11 cellular contexts compared by ENCODE assay signal in genomic region chr22:36423461-36424404, GRCh38. TPM values are rescaled to one million over a fixed set of nuclear protein-coding genes. Genes with fewer than 3 reads are reported as not detected.
DNase-seq lines count a peak whose midpoint lies in the region; ATAC-seq and TF ChIP-seq lines count a peak whose summit lies in the region.
"Had no signal": no experiment of that assay in that cellular context is flagged by ENCODE, and none has a peak within 500 bp of the region (broad histone marks: within the 10 kb centered on the region; RNA-seq: fewer than 3 reads in every experiment).

No MANE protein-coding gene starts in this region.

- no peaks in the 10 kb centered on the region for H3K9me2 ChIP-seq in GM23338 (ENCODE audit: insufficient read depth)

- H3K9me3 Mint-ChIP-seq in GM23338: no peaks in the 10 kb centered on the region
- H3K9me3 Mint-ChIP-seq in progenitor cell of endocrine pancreas (ENCODE audit: low read depth): no peaks in the 10 kb centered on the region
- H3K9me3 Mint-ChIP-seq: activated T-helper 17 cell treated with anti-CD3 and anti-CD28 coated beads, Interleukin-2, amount 50 U/mL, for 72 hours had no signal

- H3K79me2 ChIP-seq in GM23338 (replicated peaks; ENCODE audit: insufficient read depth): no peaks in the 10 kb centered on the region

- H3F3A ChIP-seq in GM23338 (replicated peaks; ENCODE audit: low read depth): no peaks in the 10 kb centered on the region

- ATAC-seq in GM23338 (no peak), esophagus mucosa (peak; percentile 24)

- no peaks in the 10 kb centered on the region for H3K36me3 ChIP-seq in GM23338 (ENCODE audit: insufficient read depth)

- H3K27me3 Mint-ChIP-seq in GM23338 (ENCODE audit: insufficient read depth, low read depth, poor library complexity) (peaks cover 10% of the 10 kb centered on the region), progenitor cell of endocrine pancreas (no peaks in the 10 kb centered on the region)
- H3K27me3 Mint-ChIP-seq: activated T-helper 17 cell treated with anti-CD3 and anti-CD28 coated beads, Interleukin-2, amount 50 U/mL, for 72 hours had no signal

- H3K4me3 ChIP-seq in GM23338: no peak overlapping the region
- H3K4me3 ChIP-seq: lung had no signal

- no peak overlapping the region for H2AFZ ChIP-seq in GM23338

- H3K4me2 ChIP-seq in GM23338: no peak overlapping the region

- DNase-seq in GM23338 (ENCODE audit: low spot score) (peak; percentile 38), OCI-M1 (lab: John Stamatoyannopoulos, UW) (peak; percentile 98), progenitor cell of endocrine pancreas (ENCODE audit: low spot score, unreplicated experiment) (no peak), HT-29 (ENCODE audit: low spot score) (no peak)
- DNase-seq in stimulated activated CD4-positive, alpha-beta T cell treated with anti-CD3 and anti-CD28 coated beads, Interleukin-2, amount 100 ng/mL, for 48 hours: no peak
- DNase-seq in effector CD8-positive, alpha-beta T cell (lab: John Stamatoyannopoulos, UW): no peak
- DNase-seq: DMS53, NCI-H2227 treated with DMSO at 0.1 percent for 48 hours had no signal

- H3K27me3 ChIP-seq in GM23338 (ENCODE audit: insufficient read depth): no peaks in the 10 kb centered on the region

- no peak overlapping the region for H3K27ac ChIP-seq in GM23338 (ENCODE audit: low read depth)

- H3K27ac Mint-ChIP-seq in GM23338 (no peak overlapping the region), progenitor cell of endocrine pancreas (peak overlapping the region; percentile 37)

- no peak overlapping the region for H3K4me3 Mint-ChIP-seq in GM23338
- no peak overlapping the region for H3K4me3 Mint-ChIP-seq in progenitor cell of endocrine pancreas (ENCODE audit: low read depth)
- H3K4me3 Mint-ChIP-seq: activated T-helper 17 cell treated with anti-CD3 and anti-CD28 coated beads, Interleukin-2, amount 50 U/mL, for 72 hours had no signal

- H3K36me3 Mint-ChIP-seq in GM23338 (ENCODE audit: low read depth) (no peaks in the 10 kb centered on the region), progenitor cell of endocrine pancreas (ENCODE audit: insufficient read depth) (no peaks in the 10 kb centered on the region)

- H3K4me1 ChIP-seq in GM23338 (ENCODE audit: insufficient read depth): peaks cover 10% of the 10 kb centered on the region

- TF ChIP-seq CTCF in GM23338 (conservative IDR thresholded peaks at IDR 0.05; ENCODE audit: low read depth in 2 of 2) (peak; percentile 10 to 25; a peak in 1 of 4 replicates), progenitor cell of endocrine pancreas (IDR thresholded peaks at IDR 0.05; ENCODE audit: unreplicated experiment) (no peak)

- peaks cover 17% of the 10 kb centered on the region for H3K4me1 Mint-ChIP-seq in GM23338
- H3K4me1 Mint-ChIP-seq in progenitor cell of endocrine pancreas (ENCODE audit: low read depth): peaks cover 15% of the 10 kb centered on the region

- H4K20me1 ChIP-seq in GM23338 (replicated peaks; ENCODE audit: insufficient read depth): no peaks in the 10 kb centered on the region

TF ChIP-seq in GM23338, 12 proteins besides CTCF, POLR2A, EP300 and RAD21 (continues in another document):
- no peak for TF ChIP-seq NANOG (IDR thresholded peaks at IDR 0.05; ENCODE audit: borderline replicate concordance)
- TF ChIP-seq ZNF114 (CRISPR knock-in tag; IDR thresholded peaks at IDR 0.05): no peak
- no peak for TF ChIP-seq STAT1 (IDR thresholded peaks at IDR 0.05; ENCODE audit: unreplicated experiment)
- TF ChIP-seq EZH2 (IDR thresholded peaks at IDR 0.05; ENCODE audit: low read depth, unreplicated experiment): no peak
- no peak for TF ChIP-seq JUNB (IDR thresholded peaks at IDR 0.05; ENCODE audit: unreplicated experiment)
- TF ChIP-seq, protein P1, sequence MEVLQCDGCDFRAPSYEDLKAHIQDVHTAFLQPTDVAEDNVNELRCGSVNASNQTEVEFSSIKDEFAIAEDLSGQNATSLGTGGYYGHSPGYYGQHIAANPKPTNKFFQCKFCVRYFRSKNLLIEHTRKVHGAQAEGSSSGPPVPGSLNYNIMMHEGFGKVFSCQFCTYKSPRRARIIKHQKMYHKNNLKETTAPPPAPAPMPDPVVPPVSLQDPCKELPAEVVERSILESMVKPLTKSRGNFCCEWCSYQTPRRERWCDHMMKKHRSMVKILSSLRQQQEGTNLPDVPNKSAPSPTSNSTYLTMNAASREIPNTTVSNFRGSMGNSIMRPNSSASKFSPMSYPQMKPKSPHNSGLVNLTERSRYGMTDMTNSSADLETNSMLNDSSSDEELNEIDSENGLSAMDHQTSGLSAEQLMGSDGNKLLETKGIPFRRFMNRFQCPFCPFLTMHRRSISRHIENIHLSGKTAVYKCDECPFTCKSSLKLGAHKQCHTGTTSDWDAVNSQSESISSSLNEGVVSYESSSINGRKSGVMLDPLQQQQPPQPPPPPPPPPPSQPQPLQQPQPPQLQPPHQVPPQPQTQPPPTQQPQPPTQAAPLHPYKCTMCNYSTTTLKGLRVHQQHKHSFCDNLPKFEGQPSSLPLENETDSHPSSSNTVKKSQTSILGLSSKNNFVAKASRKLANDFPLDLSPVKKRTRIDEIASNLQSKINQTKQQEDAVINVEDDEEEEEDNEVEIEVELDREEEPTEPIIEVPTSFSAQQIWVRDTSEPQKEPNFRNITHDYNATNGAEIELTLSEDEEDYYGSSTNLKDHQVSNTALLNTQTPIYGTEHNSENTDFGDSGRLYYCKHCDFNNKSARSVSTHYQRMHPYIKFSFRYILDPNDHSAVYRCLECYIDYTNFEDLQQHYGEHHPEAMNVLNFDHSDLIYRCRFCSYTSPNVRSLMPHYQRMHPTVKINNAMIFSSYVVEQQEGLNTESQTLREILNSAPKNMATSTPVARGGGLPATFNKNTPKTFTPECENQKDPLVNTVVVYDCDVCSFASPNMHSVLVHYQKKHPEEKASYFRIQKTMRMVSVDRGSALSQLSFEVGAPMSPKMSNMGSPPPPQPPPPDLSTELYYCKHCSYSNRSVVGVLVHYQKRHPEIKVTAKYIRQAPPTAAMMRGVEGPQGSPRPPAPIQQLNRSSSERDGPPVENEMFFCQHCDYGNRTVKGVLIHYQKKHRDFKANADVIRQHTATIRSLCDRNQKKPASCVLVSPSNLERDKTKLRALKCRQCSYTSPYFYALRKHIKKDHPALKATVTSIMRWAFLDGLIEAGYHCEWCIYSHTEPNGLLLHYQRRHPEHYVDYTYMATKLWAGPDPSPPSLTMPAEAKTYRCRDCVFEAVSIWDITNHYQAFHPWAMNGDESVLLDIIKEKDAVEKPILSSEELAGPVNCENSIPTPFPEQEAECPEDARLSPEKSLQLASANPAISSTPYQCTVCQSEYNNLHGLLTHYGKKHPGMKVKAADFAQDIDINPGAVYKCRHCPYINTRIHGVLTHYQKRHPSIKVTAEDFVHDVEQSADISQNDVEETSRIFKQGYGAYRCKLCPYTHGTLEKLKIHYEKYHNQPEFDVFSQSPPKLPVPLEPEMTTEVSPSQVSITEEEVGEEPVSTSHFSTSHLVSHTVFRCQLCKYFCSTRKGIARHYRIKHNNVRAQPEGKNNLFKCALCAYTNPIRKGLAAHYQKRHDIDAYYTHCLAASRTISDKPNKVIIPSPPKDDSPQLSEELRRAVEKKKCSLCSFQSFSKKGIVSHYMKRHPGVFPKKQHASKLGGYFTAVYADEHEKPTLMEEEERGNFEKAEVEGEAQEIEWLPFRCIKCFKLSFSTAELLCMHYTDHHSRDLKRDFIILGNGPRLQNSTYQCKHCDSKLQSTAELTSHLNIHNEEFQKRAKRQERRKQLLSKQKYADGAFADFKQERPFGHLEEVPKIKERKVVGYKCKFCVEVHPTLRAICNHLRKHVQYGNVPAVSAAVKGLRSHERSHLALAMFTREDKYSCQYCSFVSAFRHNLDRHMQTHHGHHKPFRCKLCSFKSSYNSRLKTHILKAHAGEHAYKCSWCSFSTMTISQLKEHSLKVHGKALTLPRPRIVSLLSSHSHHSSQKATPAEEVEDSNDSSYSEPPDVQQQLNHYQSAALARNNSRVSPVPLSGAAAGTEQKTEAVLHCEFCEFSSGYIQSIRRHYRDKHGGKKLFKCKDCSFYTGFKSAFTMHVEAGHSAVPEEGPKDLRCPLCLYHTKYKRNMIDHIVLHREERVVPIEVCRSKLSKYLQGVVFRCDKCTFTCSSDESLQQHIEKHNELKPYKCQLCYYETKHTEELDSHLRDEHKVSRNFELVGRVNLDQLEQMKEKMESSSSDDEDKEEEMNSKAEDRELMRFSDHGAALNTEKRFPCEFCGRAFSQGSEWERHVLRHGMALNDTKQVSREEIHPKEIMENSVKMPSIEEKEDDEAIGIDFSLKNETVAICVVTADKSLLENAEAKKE (CRISPR knock-in tag; IDR thresholded peaks at IDR 0.05): no peak

RNA-seq across cellular contexts. Expression of gene MYH9, which starts 36.0 kb away (rescaled TPM):
- 204 and 233 TPM in 2 replicates for total RNA-seq in GM23338 (2014; rRNA removed; shearing (Covaris generic))
- polyA plus RNA-seq in GM23338 (2016; fragmentation: Nextera tagmentation; extraction: Ambion mirVana): 55.4 and 58.4 TPM in 2 replicates
- total RNA-seq in esophagus mucosa: 487 TPM
- total RNA-seq in progenitor cell of endocrine pancreas: 299 and 306 TPM in 2 replicates
- 258 and 259 TPM in 2 replicates for total RNA-seq in HT-29 (2014; rRNA removed; shearing (Covaris generic))

RNA-seq across cellular contexts. Expression of gene TXN2, which starts 57.7 kb away (rescaled TPM):
- 21.6 and 23.0 TPM in 2 replicates for total RNA-seq in GM23338 (2014; rRNA removed; shearing (Covaris generic))
- polyA plus RNA-seq in GM23338 (2016; fragmentation: Nextera tagmentation; extraction: Ambion mirVana): 50.3 and 55.6 TPM in 2 replicates
- total RNA-seq in esophagus mucosa (103 TPM), progenitor cell of endocrine pancreas (55.0 and 59.6 TPM in 2 replicates)
- 30.7 and 30.8 TPM in 2 replicates for total RNA-seq in HT-29 (2014; rRNA removed; shearing (Covaris generic))

Comparison
In these comparisons a context has a peak if more than half of its experiments do, and no peak if none do; other contexts are left out.
1. DNase-seq: peak in GM23338 (single experiment) and OCI-M1 (single experiment); none in progenitor cell of endocrine pancreas (single experiment), stimulated activated CD4-positive, alpha-beta T cell treated with anti-CD3 and anti-CD28 coated beads, Interleukin-2, amount 100 ng/mL, for 48 hours (0 of 2), HT-29 (single experiment) and effector CD8-positive, alpha-beta T cell (single experiment).